In the genomic region with DNA sequence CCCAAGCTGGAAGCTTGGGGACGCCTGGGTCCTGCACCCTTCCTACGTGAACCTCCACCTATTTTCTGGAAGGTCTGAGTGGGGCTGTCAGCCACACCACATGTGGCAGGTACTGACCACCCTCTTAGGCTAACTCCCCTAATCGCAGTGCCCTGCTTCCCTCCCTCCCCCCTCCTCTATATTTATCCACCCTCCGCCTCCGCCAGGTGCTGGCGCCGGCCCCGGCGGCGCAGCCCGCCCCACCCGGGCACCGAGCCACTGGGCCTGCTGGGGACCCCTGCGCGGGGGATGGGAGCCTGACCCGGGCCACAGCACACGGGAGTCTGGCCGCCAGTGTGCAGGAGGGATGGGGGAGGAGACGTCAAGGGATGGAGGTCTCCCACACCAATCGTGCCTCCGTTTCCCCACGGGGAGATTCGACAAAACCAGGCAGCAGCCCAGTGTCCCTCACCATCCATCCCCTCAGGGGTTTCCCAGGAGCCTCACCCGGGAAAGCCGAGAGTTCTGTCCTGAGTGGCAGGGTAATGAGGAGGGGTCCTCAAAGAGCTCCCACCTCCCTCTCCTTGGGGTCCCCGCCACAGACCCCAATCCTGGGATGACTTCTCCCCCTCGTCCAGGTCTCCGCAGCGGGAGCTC, we compare ENCODE assay signal across 1 cellular context.
TF ChIP-seq lines count a peak whose summit lies in the region.

No MANE protein-coding gene starts in this region.

TF ChIP-seq in HepG2, 621 proteins besides CTCF, POLR2A, EP300 and RAD21 (continued from another document):
- TF ChIP-seq, protein P1, sequence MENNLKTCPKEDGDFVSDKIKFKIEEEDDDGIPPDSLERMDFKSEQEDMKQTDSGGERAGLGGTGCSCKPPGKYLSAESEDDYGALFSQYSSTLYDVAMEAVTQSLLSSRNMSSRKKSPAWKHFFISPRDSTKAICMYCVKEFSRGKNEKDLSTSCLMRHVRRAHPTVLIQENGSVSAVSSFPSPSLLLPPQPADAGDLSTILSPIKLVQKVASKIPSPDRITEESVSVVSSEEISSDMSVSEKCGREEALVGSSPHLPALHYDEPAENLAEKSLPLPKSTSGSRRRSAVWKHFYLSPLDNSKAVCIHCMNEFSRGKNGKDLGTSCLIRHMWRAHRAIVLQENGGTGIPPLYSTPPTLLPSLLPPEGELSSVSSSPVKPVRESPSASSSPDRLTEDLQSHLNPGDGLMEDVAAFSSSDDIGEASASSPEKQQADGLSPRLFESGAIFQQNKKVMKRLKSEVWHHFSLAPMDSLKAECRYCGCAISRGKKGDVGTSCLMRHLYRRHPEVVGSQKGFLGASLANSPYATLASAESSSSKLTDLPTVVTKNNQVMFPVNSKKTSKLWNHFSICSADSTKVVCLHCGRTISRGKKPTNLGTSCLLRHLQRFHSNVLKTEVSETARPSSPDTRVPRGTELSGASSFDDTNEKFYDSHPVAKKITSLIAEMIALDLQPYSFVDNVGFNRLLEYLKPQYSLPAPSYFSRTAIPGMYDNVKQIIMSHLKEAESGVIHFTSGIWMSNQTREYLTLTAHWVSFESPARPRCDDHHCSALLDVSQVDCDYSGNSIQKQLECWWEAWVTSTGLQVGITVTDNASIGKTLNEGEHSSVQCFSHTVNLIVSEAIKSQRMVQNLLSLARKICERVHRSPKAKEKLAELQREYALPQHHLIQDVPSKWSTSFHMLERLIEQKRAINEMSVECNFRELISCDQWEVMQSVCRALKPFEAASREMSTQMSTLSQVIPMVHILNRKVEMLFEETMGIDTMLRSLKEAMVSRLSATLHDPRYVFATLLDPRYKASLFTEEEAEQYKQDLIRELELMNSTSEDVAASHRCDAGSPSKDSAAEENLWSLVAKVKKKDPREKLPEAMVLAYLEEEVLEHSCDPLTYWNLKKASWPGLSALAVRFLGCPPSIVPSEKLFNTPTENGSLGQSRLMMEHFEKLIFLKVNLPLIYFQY (CRISPR knock-in tag; IDR thresholded peaks at IDR 0.05; ENCODE audit: borderline replicate concordance), result 0 out of 2 replicates have a peak, but pooled peaks have one; percentile 20
- TF ChIP-seq TSC22D2 (CRISPR knock-in tag; IDR thresholded peaks at IDR 0.05; ENCODE audit: borderline replicate concordance) (no peak), MEIS1 (CRISPR knock-in tag; IDR thresholded peaks at IDR 0.05; ENCODE audit: borderline replicate concordance) (0 out of 2 replicates have a peak, but pooled peaks have one; percentile 14), ATAD3A (CRISPR knock-in tag; IDR thresholded peaks at IDR 0.05) (0 out of 2 replicates have a peak, but pooled peaks have one; percentile 30), GFI1 (CRISPR knock-in tag; IDR thresholded peaks at IDR 0.05; ENCODE audit: borderline replicate concordance) (peak; percentile 4; the same call in 1 of the 2 replicates), NR1H2 (CRISPR knock-in tag; IDR thresholded peaks at IDR 0.05; ENCODE audit: borderline replicate concordance, low read depth) (0 out of 2 replicates have a peak, but pooled peaks have one; percentile 5), CHD4 (IDR thresholded peaks at IDR 0.05; ENCODE audit: borderline replicate concordance, low read length) (0 out of 2 replicates have a peak, but pooled peaks have one; percentile 42), MEIS2 (CRISPR knock-in tag; IDR thresholded peaks at IDR 0.05) (no peak), TGIF2 (CRISPR knock-in tag; IDR thresholded peaks at IDR 0.05) (no peak), ATF1 (CRISPR knock-in tag; IDR thresholded peaks at IDR 0.05) (no peak), YY1 (IDR thresholded peaks at IDR 0.05; ENCODE audit: insufficient read depth, insufficient replicate concordance, low read depth, low read length) (peak; percentile 5), ZNF773 (CRISPR knock-in tag; IDR thresholded peaks at IDR 0.05; ENCODE audit: borderline replicate concordance) (no peak), ZNF772 (CRISPR knock-in tag; IDR thresholded peaks at IDR 0.05) (no peak), LCORL (IDR thresholded peaks at IDR 0.05) (no peak), LCORL (CRISPR knock-in tag; IDR thresholded peaks at IDR 0.05) (0 out of 2 replicates have a peak, but pooled peaks have one; percentile 17), ZNF432 (CRISPR knock-in tag; IDR thresholded peaks at IDR 0.05; ENCODE audit: borderline replicate concordance) (0 out of 2 replicates have a peak, but pooled peaks have one; percentile 8)
- TF ChIP-seq, protein P2, sequence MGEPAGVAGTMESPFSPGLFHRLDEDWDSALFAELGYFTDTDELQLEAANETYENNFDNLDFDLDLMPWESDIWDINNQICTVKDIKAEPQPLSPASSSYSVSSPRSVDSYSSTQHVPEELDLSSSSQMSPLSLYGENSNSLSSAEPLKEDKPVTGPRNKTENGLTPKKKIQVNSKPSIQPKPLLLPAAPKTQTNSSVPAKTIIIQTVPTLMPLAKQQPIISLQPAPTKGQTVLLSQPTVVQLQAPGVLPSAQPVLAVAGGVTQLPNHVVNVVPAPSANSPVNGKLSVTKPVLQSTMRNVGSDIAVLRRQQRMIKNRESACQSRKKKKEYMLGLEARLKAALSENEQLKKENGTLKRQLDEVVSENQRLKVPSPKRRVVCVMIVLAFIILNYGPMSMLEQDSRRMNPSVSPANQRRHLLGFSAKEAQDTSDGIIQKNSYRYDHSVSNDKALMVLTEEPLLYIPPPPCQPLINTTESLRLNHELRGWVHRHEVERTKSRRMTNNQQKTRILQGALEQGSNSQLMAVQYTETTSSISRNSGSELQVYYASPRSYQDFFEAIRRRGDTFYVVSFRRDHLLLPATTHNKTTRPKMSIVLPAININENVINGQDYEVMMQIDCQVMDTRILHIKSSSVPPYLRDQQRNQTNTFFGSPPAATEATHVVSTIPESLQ (CRISPR knock-in tag; conservative IDR thresholded peaks at IDR 0.05), result no peak
- TF ChIP-seq, protein P3, sequence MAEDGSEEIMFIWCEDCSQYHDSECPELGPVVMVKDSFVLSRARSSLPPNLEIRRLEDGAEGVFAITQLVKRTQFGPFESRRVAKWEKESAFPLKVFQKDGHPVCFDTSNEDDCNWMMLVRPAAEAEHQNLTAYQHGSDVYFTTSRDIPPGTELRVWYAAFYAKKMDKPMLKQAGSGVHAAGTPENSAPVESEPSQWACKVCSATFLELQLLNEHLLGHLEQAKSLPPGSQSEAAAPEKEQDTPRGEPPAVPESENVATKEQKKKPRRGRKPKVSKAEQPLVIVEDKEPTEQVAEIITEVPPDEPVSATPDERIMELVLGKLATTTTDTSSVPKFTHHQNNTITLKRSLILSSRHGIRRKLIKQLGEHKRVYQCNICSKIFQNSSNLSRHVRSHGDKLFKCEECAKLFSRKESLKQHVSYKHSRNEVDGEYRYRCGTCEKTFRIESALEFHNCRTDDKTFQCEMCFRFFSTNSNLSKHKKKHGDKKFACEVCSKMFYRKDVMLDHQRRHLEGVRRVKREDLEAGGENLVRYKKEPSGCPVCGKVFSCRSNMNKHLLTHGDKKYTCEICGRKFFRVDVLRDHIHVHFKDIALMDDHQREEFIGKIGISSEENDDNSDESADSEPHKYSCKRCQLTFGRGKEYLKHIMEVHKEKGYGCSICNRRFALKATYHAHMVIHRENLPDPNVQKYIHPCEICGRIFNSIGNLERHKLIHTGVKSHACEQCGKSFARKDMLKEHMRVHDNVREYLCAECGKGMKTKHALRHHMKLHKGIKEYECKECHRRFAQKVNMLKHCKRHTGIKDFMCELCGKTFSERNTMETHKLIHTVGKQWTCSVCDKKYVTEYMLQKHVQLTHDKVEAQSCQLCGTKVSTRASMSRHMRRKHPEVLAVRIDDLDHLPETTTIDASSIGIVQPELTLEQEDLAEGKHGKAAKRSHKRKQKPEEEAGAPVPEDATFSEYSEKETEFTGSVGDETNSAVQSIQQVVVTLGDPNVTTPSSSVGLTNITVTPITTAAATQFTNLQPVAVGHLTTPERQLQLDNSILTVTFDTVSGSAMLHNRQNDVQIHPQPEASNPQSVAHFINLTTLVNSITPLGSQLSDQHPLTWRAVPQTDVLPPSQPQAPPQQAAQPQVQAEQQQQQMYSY (CRISPR knock-in tag; IDR thresholded peaks at IDR 0.05), result no peak
- TF ChIP-seq, protein P4, sequence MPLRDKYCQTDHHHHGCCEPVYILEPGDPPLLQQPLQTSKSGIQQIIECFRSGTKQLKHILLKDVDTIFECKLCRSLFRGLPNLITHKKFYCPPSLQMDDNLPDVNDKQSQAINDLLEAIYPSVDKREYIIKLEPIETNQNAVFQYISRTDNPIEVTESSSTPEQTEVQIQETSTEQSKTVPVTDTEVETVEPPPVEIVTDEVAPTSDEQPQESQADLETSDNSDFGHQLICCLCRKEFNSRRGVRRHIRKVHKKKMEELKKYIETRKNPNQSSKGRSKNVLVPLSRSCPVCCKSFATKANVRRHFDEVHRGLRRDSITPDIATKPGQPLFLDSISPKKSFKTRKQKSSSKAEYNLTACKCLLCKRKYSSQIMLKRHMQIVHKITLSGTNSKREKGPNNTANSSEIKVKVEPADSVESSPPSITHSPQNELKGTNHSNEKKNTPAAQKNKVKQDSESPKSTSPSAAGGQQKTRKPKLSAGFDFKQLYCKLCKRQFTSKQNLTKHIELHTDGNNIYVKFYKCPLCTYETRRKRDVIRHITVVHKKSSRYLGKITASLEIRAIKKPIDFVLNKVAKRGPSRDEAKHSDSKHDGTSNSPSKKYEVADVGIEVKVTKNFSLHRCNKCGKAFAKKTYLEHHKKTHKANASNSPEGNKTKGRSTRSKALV (CRISPR knock-in tag; IDR thresholded peaks at IDR 0.05), result peak; percentile 10; the same call in 1 of the 2 replicates
- TF ChIP-seq, protein P5, sequence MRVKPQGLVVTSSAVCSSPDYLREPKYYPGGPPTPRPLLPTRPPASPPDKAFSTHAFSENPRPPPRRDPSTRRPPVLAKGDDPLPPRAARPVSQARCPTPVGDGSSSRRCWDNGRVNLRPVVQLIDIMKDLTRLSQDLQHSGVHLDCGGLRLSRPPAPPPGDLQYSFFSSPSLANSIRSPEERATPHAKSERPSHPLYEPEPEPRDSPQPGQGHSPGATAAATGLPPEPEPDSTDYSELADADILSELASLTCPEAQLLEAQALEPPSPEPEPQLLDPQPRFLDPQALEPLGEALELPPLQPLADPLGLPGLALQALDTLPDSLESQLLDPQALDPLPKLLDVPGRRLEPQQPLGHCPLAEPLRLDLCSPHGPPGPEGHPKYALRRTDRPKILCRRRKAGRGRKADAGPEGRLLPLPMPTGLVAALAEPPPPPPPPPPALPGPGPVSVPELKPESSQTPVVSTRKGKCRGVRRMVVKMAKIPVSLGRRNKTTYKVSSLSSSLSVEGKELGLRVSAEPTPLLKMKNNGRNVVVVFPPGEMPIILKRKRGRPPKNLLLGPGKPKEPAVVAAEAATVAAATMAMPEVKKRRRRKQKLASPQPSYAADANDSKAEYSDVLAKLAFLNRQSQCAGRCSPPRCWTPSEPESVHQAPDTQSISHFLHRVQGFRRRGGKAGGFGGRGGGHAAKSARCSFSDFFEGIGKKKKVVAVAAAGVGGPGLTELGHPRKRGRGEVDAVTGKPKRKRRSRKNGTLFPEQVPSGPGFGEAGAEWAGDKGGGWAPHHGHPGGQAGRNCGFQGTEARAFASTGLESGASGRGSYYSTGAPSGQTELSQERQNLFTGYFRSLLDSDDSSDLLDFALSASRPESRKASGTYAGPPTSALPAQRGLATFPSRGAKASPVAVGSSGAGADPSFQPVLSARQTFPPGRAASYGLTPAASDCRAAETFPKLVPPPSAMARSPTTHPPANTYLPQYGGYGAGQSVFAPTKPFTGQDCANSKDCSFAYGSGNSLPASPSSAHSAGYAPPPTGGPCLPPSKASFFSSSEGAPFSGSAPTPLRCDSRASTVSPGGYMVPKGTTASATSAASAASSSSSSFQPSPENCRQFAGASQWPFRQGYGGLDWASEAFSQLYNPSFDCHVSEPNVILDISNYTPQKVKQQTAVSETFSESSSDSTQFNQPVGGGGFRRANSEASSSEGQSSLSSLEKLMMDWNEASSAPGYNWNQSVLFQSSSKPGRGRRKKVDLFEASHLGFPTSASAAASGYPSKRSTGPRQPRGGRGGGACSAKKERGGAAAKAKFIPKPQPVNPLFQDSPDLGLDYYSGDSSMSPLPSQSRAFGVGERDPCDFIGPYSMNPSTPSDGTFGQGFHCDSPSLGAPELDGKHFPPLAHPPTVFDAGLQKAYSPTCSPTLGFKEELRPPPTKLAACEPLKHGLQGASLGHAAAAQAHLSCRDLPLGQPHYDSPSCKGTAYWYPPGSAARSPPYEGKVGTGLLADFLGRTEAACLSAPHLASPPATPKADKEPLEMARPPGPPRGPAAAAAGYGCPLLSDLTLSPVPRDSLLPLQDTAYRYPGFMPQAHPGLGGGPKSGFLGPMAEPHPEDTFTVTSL (CRISPR knock-in tag; IDR thresholded peaks at IDR 0.05; ENCODE audit: borderline replicate concordance), result no peak
- TF ChIP-seq, protein P6, sequence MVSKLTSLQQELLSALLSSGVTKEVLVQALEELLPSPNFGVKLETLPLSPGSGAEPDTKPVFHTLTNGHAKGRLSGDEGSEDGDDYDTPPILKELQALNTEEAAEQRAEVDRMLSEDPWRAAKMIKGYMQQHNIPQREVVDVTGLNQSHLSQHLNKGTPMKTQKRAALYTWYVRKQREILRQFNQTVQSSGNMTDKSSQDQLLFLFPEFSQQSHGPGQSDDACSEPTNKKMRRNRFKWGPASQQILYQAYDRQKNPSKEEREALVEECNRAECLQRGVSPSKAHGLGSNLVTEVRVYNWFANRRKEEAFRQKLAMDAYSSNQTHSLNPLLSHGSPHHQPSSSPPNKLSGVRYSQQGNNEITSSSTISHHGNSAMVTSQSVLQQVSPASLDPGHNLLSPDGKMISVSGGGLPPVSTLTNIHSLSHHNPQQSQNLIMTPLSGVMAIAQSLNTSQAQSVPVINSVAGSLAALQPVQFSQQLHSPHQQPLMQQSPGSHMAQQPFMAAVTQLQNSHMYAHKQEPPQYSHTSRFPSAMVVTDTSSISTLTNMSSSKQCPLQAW (CRISPR knock-in tag; IDR thresholded peaks at IDR 0.05), result peak; percentile 61; the same call in 1 of the 2 replicates
- TF ChIP-seq, protein P7, sequence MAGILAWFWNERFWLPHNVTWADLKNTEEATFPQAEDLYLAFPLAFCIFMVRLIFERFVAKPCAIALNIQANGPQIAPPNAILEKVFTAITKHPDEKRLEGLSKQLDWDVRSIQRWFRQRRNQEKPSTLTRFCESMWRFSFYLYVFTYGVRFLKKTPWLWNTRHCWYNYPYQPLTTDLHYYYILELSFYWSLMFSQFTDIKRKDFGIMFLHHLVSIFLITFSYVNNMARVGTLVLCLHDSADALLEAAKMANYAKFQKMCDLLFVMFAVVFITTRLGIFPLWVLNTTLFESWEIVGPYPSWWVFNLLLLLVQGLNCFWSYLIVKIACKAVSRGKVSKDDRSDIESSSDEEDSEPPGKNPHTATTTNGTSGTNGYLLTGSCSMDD (CRISPR knock-in tag; IDR thresholded peaks at IDR 0.05), result no peak
